ENCODE assay signal across 19 cellular contexts in genomic region chr22:41638124-41638523, GRCh38. TPM values are rescaled to one million over a fixed set of nuclear protein-coding genes. Genes with fewer than 3 reads are reported as not detected.
DNase-seq lines count a peak whose midpoint lies in the region; ATAC-seq, FAIRE-seq and TF ChIP-seq lines count a peak whose summit lies in the region.
"Had no signal": no experiment of that assay in that cellular context is flagged by ENCODE, and none has a peak within 500 bp of the region (broad histone marks: within the 10 kb centered on the region; RNA-seq: fewer than 3 reads in every experiment).

No MANE protein-coding gene starts in this region.

- intact Hi-C loops in Calu3 (cut with micrococcal nuclease; ENCODE audit: unreplicated experiment) (no loop called here), body of pancreas (cut with DNase I) (no loop called here), lower lobe of right lung (cut with DNase I) (no loop called here)
- intact Hi-C loops in activated T-helper 2 cell treated with anti-CD3 and anti-CD28 coated beads, Interferon-gamma antibody, Interleukin-2, Interleukin-4, amounts not matched to agents 10 μg/mL and 5 μg/mL and 100 μg/mL, durations not matched to agents 14 hours and 24 hours and 36 hours (cut with micrococcal nuclease): no loop called here

- WGBS in body of pancreas, 2 donors: 89 to 90% methylated on average over 5 of the region's 5 CpGs

- H3K4me3 ChIP-seq in body of pancreas (no peak overlapping the region), lower lobe of right lung (no peak overlapping the region)
- H3K4me3 ChIP-seq: GM23248, SJCRH30 had no signal

- CTCF ChIA-PET in Calu3 (lab: Charles Lee): interaction anchor here (0.7 to 1.2 kb wide), 3 partner anchors 17 to 87 kb away, joined by 3 to 4 read pairs (median 4); partner anchors contain the start of gene XRCC6

- DNase-seq in Calu3 (peak; percentile 14), HTR-8/SVneo (ENCODE audit: insufficient read length, low spot score) (no peak), body of pancreas (no peak), lower lobe of right lung (no peak), SKM-1 (lab: John Stamatoyannopoulos, UW; ENCODE audit: unreplicated experiment) (no peak), inferior parietal cortex (ENCODE audit: extremely low spot score) (no peak)
- DNase-seq in activated T-helper 2 cell treated with anti-CD3 and anti-CD28 coated beads, Interferon-gamma antibody, Interleukin-2, Interleukin-4, amounts not matched to agents 10 μg/mL and 5 μg/mL and 100 μg/mL, durations not matched to agents 14 hours and 24 hours and 36 hours (ENCODE audit: low spot score): no peak
- DNase-seq: CD4-positive, alpha-beta T cell; DND-41; GM23248; HCEC 1CT; NCI-H1417; NCI-H226; NCI-H69; NK-92 treated with Interleukin-12 subunit alpha and Interleukin-12 subunit beta, amount 100 ng/mL, for 24 hours; OCI-M1; SJCRH30 had no signal

- no peak for TF ChIP-seq POLR2A in body of pancreas (IDR thresholded peaks at IDR 0.05)

- H3K9me3 ChIP-seq in body of pancreas (no peaks in the 10 kb centered on the region), lower lobe of right lung (no peaks in the 10 kb centered on the region)
- H3K9me3 ChIP-seq: SJCRH30 had no signal

- peaks cover 78% of the 10 kb centered on the region for H3K36me3 Mint-ChIP-seq in Calu3 (ENCODE audit: insufficient read depth, unreplicated experiment)
- peaks cover 73% of the 10 kb centered on the region for H3K36me3 Mint-ChIP-seq in activated T-helper 2 cell treated with anti-CD3 and anti-CD28 coated beads, Interferon-gamma antibody, Interleukin-2, Interleukin-4, amounts not matched to agents 10 μg/mL and 5 μg/mL and 100 μg/mL, durations not matched to agents 14 hours and 24 hours and 36 hours (ENCODE audit: low read depth)

- H3K27me3 ChIP-seq in body of pancreas (no peaks in the 10 kb centered on the region), lower lobe of right lung (ENCODE audit: low read depth) (no peaks in the 10 kb centered on the region)
- H3K27me3 ChIP-seq: SJCRH30 had no signal

- peaks cover 19 to 42% of the 10 kb centered on the region in 2 donors for H3K36me3 ChIP-seq in body of pancreas (replicated peaks in 1 of 2; ENCODE audit: insufficient read depth in 1 of 2, low read depth in 2 of 2)
- peaks cover 97% of the 10 kb centered on the region for H3K36me3 ChIP-seq in lower lobe of right lung

- ATAC-seq in body of pancreas (peak; percentile 18), lower lobe of right lung (peak; percentile 91 to 94)

- H3K27me3 Mint-ChIP-seq in Calu3 (ENCODE audit: unreplicated experiment): no peaks in the 10 kb centered on the region
- no peaks in the 10 kb centered on the region for H3K27me3 Mint-ChIP-seq in activated T-helper 2 cell treated with anti-CD3 and anti-CD28 coated beads, Interferon-gamma antibody, Interleukin-2, Interleukin-4, amounts not matched to agents 10 μg/mL and 5 μg/mL and 100 μg/mL, durations not matched to agents 14 hours and 24 hours and 36 hours (ENCODE audit: low read depth)
- H3K27me3 Mint-ChIP-seq: B cell; CD4-positive, alpha-beta T cell had no signal

- no peak overlapping the region for H3K4me3 Mint-ChIP-seq in Calu3 (ENCODE audit: low read depth, unreplicated experiment)
- no peak overlapping the region for H3K4me3 Mint-ChIP-seq in activated T-helper 2 cell treated with anti-CD3 and anti-CD28 coated beads, Interferon-gamma antibody, Interleukin-2, Interleukin-4, amounts not matched to agents 10 μg/mL and 5 μg/mL and 100 μg/mL, durations not matched to agents 14 hours and 24 hours and 36 hours (ENCODE audit: low read depth)
- H3K4me3 Mint-ChIP-seq: B cell; CD4-positive, alpha-beta T cell had no signal

- H3K9me3 Mint-ChIP-seq in Calu3 (ENCODE audit: low read depth, unreplicated experiment): no peaks in the 10 kb centered on the region
- no peaks in the 10 kb centered on the region for H3K9me3 Mint-ChIP-seq in activated T-helper 2 cell treated with anti-CD3 and anti-CD28 coated beads, Interferon-gamma antibody, Interleukin-2, Interleukin-4, amounts not matched to agents 10 μg/mL and 5 μg/mL and 100 μg/mL, durations not matched to agents 14 hours and 24 hours and 36 hours
- H3K9me3 Mint-ChIP-seq: CD4-positive, alpha-beta T cell had no signal

- FAIRE-seq in HTR-8/SVneo (lab: Jason Lieb, UNC): peak; percentile 55
- FAIRE-seq: G401.6 had no signal

- no peak overlapping the region for H3K27ac Mint-ChIP-seq in Calu3 (ENCODE audit: unreplicated experiment)
- H3K27ac Mint-ChIP-seq in activated T-helper 2 cell treated with anti-CD3 and anti-CD28 coated beads, Interferon-gamma antibody, Interleukin-2, Interleukin-4, amounts not matched to agents 10 μg/mL and 5 μg/mL and 100 μg/mL, durations not matched to agents 14 hours and 24 hours and 36 hours: no peak overlapping the region
- H3K27ac Mint-ChIP-seq: B cell; CD4-positive, alpha-beta T cell had no signal

- H3K4me1 Mint-ChIP-seq in Calu3 (ENCODE audit: low read depth, unreplicated experiment): peaks cover 9% of the 10 kb centered on the region
- no peaks in the 10 kb centered on the region for H3K4me1 Mint-ChIP-seq in activated T-helper 2 cell treated with anti-CD3 and anti-CD28 coated beads, Interferon-gamma antibody, Interleukin-2, Interleukin-4, amounts not matched to agents 10 μg/mL and 5 μg/mL and 100 μg/mL, durations not matched to agents 14 hours and 24 hours and 36 hours (ENCODE audit: low read depth)
- H3K4me1 Mint-ChIP-seq: B cell had no signal

- TF ChIP-seq CTCF in Calu3 (IDR thresholded peaks at IDR 0.05; ENCODE audit: unreplicated experiment): no peak
- TF ChIP-seq CTCF in body of pancreas (IDR thresholded peaks at IDR 0.05): no peak
- no peak for TF ChIP-seq CTCF in lower lobe of right lung (IDR thresholded peaks at IDR 0.05)

- H3K27ac ChIP-seq in body of pancreas (no peak overlapping the region), lower lobe of right lung (peak overlapping the region; percentile 61)
- H3K27ac ChIP-seq: GM23248, SJCRH30 had no signal

- BruUV-seq in Calu3 (replicated peaks; lab: Mats Ljungman, UMichigan): no TSS peak

- H3K4me1 ChIP-seq in body of pancreas (no peaks in the 10 kb centered on the region), lower lobe of right lung (peaks cover 7% of the 10 kb centered on the region)
- H3K4me1 ChIP-seq: SJCRH30 had no signal

RNA-seq across cellular contexts. Expression of gene XRCC6, which starts 17.0 kb away (rescaled TPM):
- total RNA-seq in Calu3 (2022): 369 and 401 TPM in 2 replicates
- 100 to 1,000 TPM in 1 of 2 donors, 10 to 100 TPM in 1; 68.7 to 102 TPM for total RNA-seq in body of pancreas
- 162 TPM for total RNA-seq in lower lobe of right lung
- 420 and 421 TPM in 2 replicates for total RNA-seq in activated T-helper 2 cell treated with anti-CD3 and anti-CD28 coated beads, Interferon-gamma antibody, Interleukin-2, Interleukin-4, amounts not matched to agents 10 μg/mL and 5 μg/mL and 100 μg/mL, durations not matched to agents 14 hours and 24 hours and 36 hours

RNA-seq across cellular contexts. Expression of gene DESI1, which starts 17.3 kb away (rescaled TPM):
- 63.7 and 64.5 TPM in 2 replicates for total RNA-seq in Calu3 (2022)
- 10 to 100 TPM; 11.2 to 17.1 TPM for total RNA-seq in body of pancreas
- total RNA-seq in lower lobe of right lung: 26.1 TPM
- total RNA-seq in activated T-helper 2 cell treated with anti-CD3 and anti-CD28 coated beads, Interferon-gamma antibody, Interleukin-2, Interleukin-4, amounts not matched to agents 10 μg/mL and 5 μg/mL and 100 μg/mL, durations not matched to agents 14 hours and 24 hours and 36 hours: 57.3 and 58.5 TPM in 2 replicates

RNA-seq across cellular contexts. Expression of gene PMM1, which starts 48.5 kb away (rescaled TPM):
- total RNA-seq in Calu3 (2022): 18.0 and 20.6 TPM in 2 replicates
- total RNA-seq in body of pancreas: 10 to 100 TPM; 49.3 to 54.1 TPM
- 47.3 TPM for total RNA-seq in lower lobe of right lung
- 23.4 and 25.8 TPM in 2 replicates for total RNA-seq in activated T-helper 2 cell treated with anti-CD3 and anti-CD28 coated beads, Interferon-gamma antibody, Interleukin-2, Interleukin-4, amounts not matched to agents 10 μg/mL and 5 μg/mL and 100 μg/mL, durations not matched to agents 14 hours and 24 hours and 36 hours

RNA-seq across cellular contexts. Expression of gene SNU13, which starts 50.5 kb away (rescaled TPM):
- 205 and 213 TPM in 2 replicates for total RNA-seq in Calu3 (2022)
- 10 to 100 TPM; 33.3 to 50.6 TPM for total RNA-seq in body of pancreas
- 95.9 TPM for total RNA-seq in lower lobe of right lung
- 270 and 284 TPM in 2 replicates for total RNA-seq in activated T-helper 2 cell treated with anti-CD3 and anti-CD28 coated beads, Interferon-gamma antibody, Interleukin-2, Interleukin-4, amounts not matched to agents 10 μg/mL and 5 μg/mL and 100 μg/mL, durations not matched to agents 14 hours and 24 hours and 36 hours
